Comparison of ENCODE assay signal across 19 cellular contexts in the genomic region with DNA sequence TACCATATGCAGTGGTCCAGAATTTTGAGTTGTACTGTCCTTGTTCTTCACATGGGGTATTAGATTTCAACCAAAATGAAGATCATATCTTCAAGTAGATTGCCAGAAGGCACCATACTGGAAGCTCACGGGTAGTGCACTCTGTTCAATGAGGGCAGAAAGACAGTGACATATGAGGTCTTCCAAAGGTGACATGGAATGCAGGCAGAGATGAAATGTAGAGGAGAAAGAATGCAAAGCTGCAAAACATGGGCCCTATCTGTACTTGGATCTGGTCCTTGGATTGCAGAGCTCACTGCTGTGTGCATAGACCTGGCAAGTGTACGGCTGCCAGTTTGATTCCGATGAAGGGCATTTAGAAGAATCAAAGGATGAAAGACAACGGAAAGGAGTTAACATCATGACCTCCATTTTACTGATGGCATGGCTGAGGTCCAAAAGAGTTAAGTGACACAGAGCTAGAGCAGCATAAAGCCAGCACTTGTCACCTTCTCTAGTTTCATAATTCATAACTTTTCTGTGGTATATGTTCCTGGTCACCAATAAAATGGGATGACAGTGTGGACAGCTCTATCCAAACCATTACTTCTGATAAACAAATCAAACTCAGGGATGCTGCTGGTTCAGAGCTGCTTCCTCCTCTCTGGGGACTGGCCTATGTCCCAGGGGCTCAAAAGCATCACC.
A peak's percentile ranks its signal among the peaks of the same experiment; 100 is the strongest.
DNase-seq lines count a peak whose midpoint lies in the region; ATAC-seq and TF ChIP-seq lines count a peak whose summit lies in the region.
"Had no signal": no experiment of that assay in that cellular context is flagged by ENCODE, and none has a peak within 500 bp of the region (broad histone marks: within the 10 kb centered on the region; RNA-seq: fewer than 3 reads in every experiment).

No MANE protein-coding gene starts in this region.

- TF ChIP-seq CTCF in OCI-LY3 (IDR thresholded peaks at IDR 0.05; ENCODE audit: low read depth, low read length) (no peak), gastroesophageal sphincter (IDR thresholded peaks at IDR 0.05) (no peak), brain microvascular endothelial cell (IDR thresholded peaks at IDR 0.05; ENCODE audit: low read depth, low read length, missing control alignments) (no peak)

- no peaks in the 10 kb centered on the region for H3K27me3 ChIP-seq in OCI-LY3 (ENCODE audit: low read depth, low read length)
- no peaks in the 10 kb centered on the region for H3K27me3 ChIP-seq in trophoblast cell (ENCODE audit: insufficient read depth, low read length)
- no peaks in the 10 kb centered on the region for H3K27me3 ChIP-seq in gastroesophageal sphincter
- H3K27me3 ChIP-seq in brain microvascular endothelial cell (replicated peaks) = no peaks in the 10 kb centered on the region
- H3K27me3 ChIP-seq: colonic mucosa, vagina had no signal

- H3K27ac Mint-ChIP-seq in activated T-cell treated with anti-CD3 and anti-CD28 coated beads, Interleukin-2, amount 50 U/mL, for 24 hours = peak overlapping the region; percentile 60

- H3K23ac ChIP-seq in trophoblast cell (ENCODE audit: low read length) = no peak overlapping the region

- no peak overlapping the region for H2BK120ac ChIP-seq in trophoblast cell (ENCODE audit: insufficient read depth, low read length, poor library complexity)

- in situ Hi-C loops in brain microvascular endothelial cell (cut with HindIII; ENCODE audit: low pct_ligation_motif_present, low sequenced_read_pairs) = no loop called here

- no peak for DNase-seq in activated T-cell treated with anti-CD3 and anti-CD28 coated beads, Interleukin-2, amount 50 U/mL, for 24 hours
- no peak for DNase-seq in activated T-cell treated with anti-CD3 and anti-CD28 coated beads, Interleukin-2, amount 50 U/mL, for 1 hour
- peak; percentile 71 to 91 for DNase-seq in trophoblast cell
- DNase-seq in A172 (ENCODE audit: low spot score) = no peak
- no peak for DNase-seq in brain microvascular endothelial cell
- DNase-seq: ACHN; activated CD8-positive, alpha-beta memory T cell treated with anti-CD3 and anti-CD28 coated beads, Interleukin-2, amount 50 U/mL, for 4 hours; anterior cingulate cortex; colonic mucosa; glutamatergic neuron; NCI-H1417; NCI-H446 treated with DMSO at 0.1 percent for 48 hours; occipital lobe; OCI-M1; stimulated activated naive CD4-positive, alpha-beta T cell had no signal

- 0 out of 2 replicates have a peak overlapping the region, but pooled peaks have one; percentile 26 for H3K4me2 ChIP-seq in OCI-LY3 (ENCODE audit: low read length)
- H3K4me2 ChIP-seq in trophoblast cell (ENCODE audit: low read length) = no peak overlapping the region

- H3K4me1 Mint-ChIP-seq in activated T-cell treated with anti-CD3 and anti-CD28 coated beads, Interleukin-2, amount 50 U/mL, for 24 hours (ENCODE audit: low read depth) = peaks cover 82% of the 10 kb centered on the region

- no peak overlapping the region for H3K4ac ChIP-seq in trophoblast cell (ENCODE audit: low read depth, low read length)

- no peak overlapping the region for H3K4me3 ChIP-seq in OCI-LY3 (ENCODE audit: low read length)
- no peak overlapping the region for H3K4me3 ChIP-seq in trophoblast cell (ENCODE audit: low read depth, low read length)
- H3K4me3 ChIP-seq in gastroesophageal sphincter = no peak overlapping the region
- no peak overlapping the region for H3K4me3 ChIP-seq in brain microvascular endothelial cell (ENCODE audit: low read depth, low read length)
- H3K4me3 ChIP-seq: colonic mucosa, vagina had no signal

- H3K9ac ChIP-seq in OCI-LY3 (ENCODE audit: low read length) (no peak overlapping the region), trophoblast cell (ENCODE audit: low read length) (no peak overlapping the region)

- no peak overlapping the region for H3K4me3 Mint-ChIP-seq in activated T-cell treated with anti-CD3 and anti-CD28 coated beads, Interleukin-2, amount 50 U/mL, for 24 hours

- no peak overlapping the region for H4K12ac ChIP-seq in trophoblast cell (ENCODE audit: low read depth, low read length)

- no peak overlapping the region for H3K14ac ChIP-seq in trophoblast cell (ENCODE audit: low read length)

- no peaks in the 10 kb centered on the region for H3K79me1 ChIP-seq in trophoblast cell (ENCODE audit: low read length)

- H3K18ac ChIP-seq in trophoblast cell (ENCODE audit: low read length) = no peak overlapping the region

- no peak overlapping the region for H4K8ac ChIP-seq in trophoblast cell (ENCODE audit: low read depth, low read length)

- H3K27ac ChIP-seq in OCI-LY3 (ENCODE audit: low read length) (peak overlapping the region; percentile 2; the same call in 1 of the 2 replicates), trophoblast cell (ENCODE audit: low read depth, low read length) (no peak overlapping the region), gastroesophageal sphincter (no peak overlapping the region), brain microvascular endothelial cell (no peak overlapping the region)

- no peak overlapping the region for H2BK12ac ChIP-seq in trophoblast cell (ENCODE audit: low read length)

- no peaks in the 10 kb centered on the region for H3K9me3 ChIP-seq in OCI-LY3 (ENCODE audit: insufficient read depth, low read length)
- no peaks in the 10 kb centered on the region for H3K9me3 ChIP-seq in trophoblast cell (ENCODE audit: insufficient read depth, low read depth, low read length)
- no peaks in the 10 kb centered on the region for H3K9me3 ChIP-seq in gastroesophageal sphincter
- H3K9me3 ChIP-seq: colonic mucosa, vagina had no signal

- TF ChIP-seq POLR2A in gastroesophageal sphincter (IDR thresholded peaks at IDR 0.05) = no peak

- H4K91ac ChIP-seq in trophoblast cell (ENCODE audit: low read depth, low read length) = no peak overlapping the region

- peaks cover 9% of the 10 kb centered on the region for H3K9me3 Mint-ChIP-seq in activated T-cell treated with anti-CD3 and anti-CD28 coated beads, Interleukin-2, amount 50 U/mL, for 24 hours

- H3K36me3 ChIP-seq in OCI-LY3 (replicated peaks; ENCODE audit: low read depth, low read length) (peaks cover 92% of the 10 kb centered on the region), trophoblast cell (ENCODE audit: control insufficient read depth in 1 of 2, insufficient read depth in 2 of 2, low read length in 2 of 2) (no peaks in the 10 kb centered on the region), gastroesophageal sphincter (no peaks in the 10 kb centered on the region), brain microvascular endothelial cell (replicated peaks) (no peaks in the 10 kb centered on the region)
- H3K36me3 ChIP-seq: colonic mucosa, vagina had no signal

- no peak overlapping the region for H2AFZ ChIP-seq in OCI-LY3 (ENCODE audit: low read depth, low read length)
- H2AFZ ChIP-seq in trophoblast cell (ENCODE audit: insufficient read depth, low read length, poor library complexity) = no peak overlapping the region

- H3K27me3 Mint-ChIP-seq in activated T-cell treated with anti-CD3 and anti-CD28 coated beads, Interleukin-2, amount 50 U/mL, for 24 hours = no peaks in the 10 kb centered on the region

- H3K36me3 Mint-ChIP-seq in activated T-cell treated with anti-CD3 and anti-CD28 coated beads, Interleukin-2, amount 50 U/mL, for 24 hours (ENCODE audit: low read depth) = peaks cover 83% of the 10 kb centered on the region

- H3K4me1 ChIP-seq in OCI-LY3 (ENCODE audit: low read length) = peaks cover 35% of the 10 kb centered on the region
- peaks cover 7 to 8% of the 10 kb centered on the region in 2 experiments for H3K4me1 ChIP-seq in trophoblast cell (ENCODE audit: control insufficient read depth in 1 of 2, insufficient read depth in 2 of 2, low read length in 2 of 2)
- H3K4me1 ChIP-seq in gastroesophageal sphincter = peaks cover 0 to 55% (median 6%) of the 10 kb centered on the region in 3 donors

- ATAC-seq in GM21447 (IDR thresholded peaks at IDR 0.05; ENCODE audit: unreplicated experiment) = peak; percentile 13
- no peak for ATAC-seq in gastroesophageal sphincter

- H3K79me2 ChIP-seq in OCI-LY3 (ENCODE audit: low read length) (peaks cover 97% of the 10 kb centered on the region), trophoblast cell (ENCODE audit: control insufficient read depth, insufficient read depth, low read length, poor library complexity) (no peaks in the 10 kb centered on the region)

- H2BK5ac ChIP-seq in trophoblast cell (ENCODE audit: low read depth, low read length, poor library complexity) = no peak overlapping the region

- no peak for TF ChIP-seq EP300 in gastroesophageal sphincter (IDR thresholded peaks at IDR 0.05)

- WGBS in trophoblast cell (ENCODE audit: extremely low coverage, insufficient coverage, insufficient read length) = no CpG with 5 or more reads among the region's 4 CpGs
- WGBS in gastroesophageal sphincter (ENCODE audit: low coverage in 1 of 2), 2 donors = 77 to 89% methylated on average over 4 of the region's 4 CpGs

- H2AK5ac ChIP-seq in trophoblast cell (ENCODE audit: low read length) = no peak overlapping the region

- peaks cover 94% of the 10 kb centered on the region for H4K20me1 ChIP-seq in OCI-LY3 (ENCODE audit: insufficient read depth, low read length)

Comparison
In these comparisons a context has a peak if more than half of its experiments do, and no peak if none do; other contexts are left out.
1. DNase-seq: peak in trophoblast cell (2 of 2); none in activated T-cell treated with anti-CD3 and anti-CD28 coated beads, Interleukin-2, amount 50 U/mL, for 24 hours (single experiment), activated T-cell treated with anti-CD3 and anti-CD28 coated beads, Interleukin-2, amount 50 U/mL, for 1 hour (single experiment), A172 (single experiment) and brain microvascular endothelial cell (single experiment).